20 cellular contexts compared by ENCODE assay signal in genomic region chr13:78376822-78377221, GRCh38.
DNase-seq lines count a peak whose midpoint lies in the region; ATAC-seq and TF ChIP-seq lines count a peak whose summit lies in the region.
"Had no signal": no experiment of that assay in that cellular context is flagged by ENCODE, and none has a peak within 500 bp of the region (broad histone marks: within the 10 kb centered on the region; RNA-seq: fewer than 3 reads in every experiment).

No MANE protein-coding gene starts in this region.

- H3K9me3 ChIP-seq in left ventricle myocardium inferior (replicated peaks) (peaks cover 3% of the 10 kb centered on the region), right atrium auricular region (no peaks in the 10 kb centered on the region)
- H3K9me3 ChIP-seq: A549 had no signal

- no peaks in the 10 kb centered on the region for H3K4me1 ChIP-seq in left ventricle myocardium inferior
- no peaks in the 10 kb centered on the region for H3K4me1 ChIP-seq in right atrium auricular region
- H3K4me1 ChIP-seq: A549 had no signal

- TF ChIP-seq CTCF in left ventricle myocardium inferior (IDR thresholded peaks at IDR 0.05; ENCODE audit: borderline replicate concordance) (no peak), right atrium auricular region (IDR thresholded peaks at IDR 0.05) (no peak)

- no peaks in the 10 kb centered on the region for H3K36me3 ChIP-seq in left ventricle myocardium inferior
- H3K36me3 ChIP-seq in right atrium auricular region, result no peaks in the 10 kb centered on the region

- ATAC-seq in Right ventricle myocardium inferior (peak; percentile 54), left ventricle myocardium superior (peak; percentile 68)
- ATAC-seq: A549 had no signal

- H3K27me3 ChIP-seq in left ventricle myocardium inferior (ENCODE audit: low read depth) (no peaks in the 10 kb centered on the region), right atrium auricular region (no peaks in the 10 kb centered on the region)

- DNase-seq in Right ventricle myocardium inferior (ENCODE audit: missing footprints) (no peak), cardiac septum (ENCODE audit: low spot score) (no peak), left ventricle myocardium inferior (no peak), right atrium auricular region (ENCODE audit: low spot score) (no peak), left ventricle myocardium superior (no peak), NCI-H226 (no peak)
- DNase-seq: C1 segment of cervical spinal cord; CD4-positive, alpha-beta memory T cell; CD4-positive, CD25-positive, alpha-beta regulatory T cell; CD8-positive, alpha-beta memory T cell; COR-L47; DMS 273 treated with DMSO at 0.1 percent for 48 hours; DMS153; DMS53; DMS79; DND-41; EL; GDM1 had no signal

- H3K27ac ChIP-seq in left ventricle myocardium inferior (replicated peaks) (peak overlapping the region; percentile 61), right atrium auricular region (no peak overlapping the region)
- H3K27ac ChIP-seq: 22Rv1, A549 had no signal

- H3K4me3 ChIP-seq in left ventricle myocardium inferior (no peak overlapping the region), right atrium auricular region (no peak overlapping the region)
- H3K4me3 ChIP-seq: A549 had no signal

- intact Hi-C loops in Right ventricle myocardium inferior (cut with DNase I) (no loop called here), cardiac septum (cut with DNase I) (no loop called here), left ventricle myocardium inferior (cut with micrococcal nuclease) (no loop called here), left ventricle myocardium superior (cut with micrococcal nuclease) (no loop called here)
